Comparison of ENCODE assay signal across 1 cellular context in the genomic region with DNA sequence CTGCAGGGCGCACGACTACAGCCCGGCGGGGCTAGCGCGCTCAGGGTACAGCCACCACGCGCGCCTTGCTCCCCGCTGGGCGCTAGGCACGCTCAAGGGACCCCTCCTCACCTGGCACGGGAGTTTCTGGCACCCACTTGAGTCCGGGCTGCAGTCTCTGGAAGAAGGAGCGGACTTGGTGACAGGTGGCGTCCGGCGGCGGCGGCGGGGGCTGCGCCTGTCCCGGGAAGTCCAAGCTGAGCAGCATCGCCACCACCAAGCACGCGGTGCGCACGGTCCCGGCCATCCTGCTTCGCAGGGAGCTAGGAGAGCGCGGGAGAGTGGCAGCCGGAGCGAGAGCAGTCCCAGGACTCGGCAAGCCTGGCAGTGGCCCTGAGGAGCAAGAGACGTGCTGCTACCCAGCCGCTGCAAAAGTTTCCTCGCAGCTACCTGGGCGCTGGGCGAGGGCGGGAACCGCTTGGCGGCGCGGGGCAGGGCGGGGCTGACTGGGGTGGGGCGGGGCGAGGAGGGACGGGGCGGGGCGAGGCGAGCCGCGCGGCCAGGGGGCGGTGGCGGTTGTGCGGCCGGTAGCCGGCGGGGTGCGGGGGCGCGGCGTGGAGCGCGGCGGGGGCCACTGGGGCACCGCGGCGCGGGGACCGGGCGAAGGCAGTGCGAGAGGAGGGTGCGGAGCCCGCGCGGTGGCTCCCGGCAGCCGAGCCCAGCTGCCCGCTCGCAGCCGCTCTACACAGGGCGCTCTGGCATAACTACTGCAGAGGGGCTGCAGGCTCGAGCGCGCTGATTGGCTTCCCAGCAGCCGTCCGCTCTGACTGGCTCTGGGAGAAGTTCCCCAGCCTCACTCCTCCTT.
TF ChIP-seq lines count a peak whose summit lies in the region.

A gene (minus strand): TSS at position 431 of the 844 bp plus-strand sequence.

TF ChIP-seq in H1, 55 proteins besides CTCF, POLR2A, EP300 and RAD21:
- TF ChIP-seq RNF2 (IDR thresholded peaks at IDR 0.05; ENCODE audit: borderline replicate concordance, low read depth, low read length, missing control alignments, poor library complexity, severe bottlenecking) (peak; percentile 49), CBX5 (IDR thresholded peaks at IDR 0.05; ENCODE audit: low read depth, low read length) (no peak), PHF8 (conservative IDR thresholded peaks at IDR 0.05; ENCODE audit: low read depth, low read length) (peak; percentile 46; the same call in 1 of the 2 replicates), POLR2AphosphoS5 (IDR thresholded peaks at IDR 0.05; ENCODE audit: low read depth, low read length) (no peak), ASH2L (IDR thresholded peaks at IDR 0.05; ENCODE audit: low read length) (no peak), KDM4A (IDR thresholded peaks at IDR 0.05; ENCODE audit: low read depth, low read length, severe bottlenecking) (peak; percentile 69), TAF1 (IDR thresholded peaks at IDR 0.05; ENCODE audit: low read depth, low read length) (0 out of 2 replicates have a peak, but pooled peaks have one; percentile 26), RFX5 (IDR thresholded peaks at IDR 0.05; ENCODE audit: borderline replicate concordance, low read depth, low read length) (no peak)
- TF ChIP-seq, protein P1, sequence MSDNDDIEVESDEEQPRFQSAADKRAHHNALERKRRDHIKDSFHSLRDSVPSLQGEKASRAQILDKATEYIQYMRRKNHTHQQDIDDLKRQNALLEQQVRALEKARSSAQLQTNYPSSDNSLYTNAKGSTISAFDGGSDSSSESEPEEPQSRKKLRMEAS (IDR thresholded peaks at IDR 0.05) = peak; percentile 96
- TF ChIP-seq, protein P2, sequence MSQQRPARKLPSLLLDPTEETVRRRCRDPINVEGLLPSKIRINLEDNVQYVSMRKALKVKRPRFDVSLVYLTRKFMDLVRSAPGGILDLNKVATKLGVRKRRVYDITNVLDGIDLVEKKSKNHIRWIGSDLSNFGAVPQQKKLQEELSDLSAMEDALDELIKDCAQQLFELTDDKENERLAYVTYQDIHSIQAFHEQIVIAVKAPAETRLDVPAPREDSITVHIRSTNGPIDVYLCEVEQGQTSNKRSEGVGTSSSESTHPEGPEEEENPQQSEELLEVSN (IDR thresholded peaks at IDR 0.05) = peak; percentile 97
